Comparison of ENCODE assay signal across 10 cellular contexts in genomic region chr7:44891372-44891771, GRCh38. TPM values are rescaled to one million over a fixed set of nuclear protein-coding genes. Genes with fewer than 3 reads are reported as not detected.
A peak's percentile ranks its signal among the peaks of the same experiment; 100 is the strongest.
DNase-seq lines count a peak whose midpoint lies in the region; ATAC-seq and TF ChIP-seq lines count a peak whose summit lies in the region.
"Had no signal": no experiment of that assay in that cellular context is flagged by ENCODE, and none has a peak within 500 bp of the region (broad histone marks: within the 10 kb centered on the region; RNA-seq: fewer than 3 reads in every experiment).

No MANE protein-coding gene starts in this region.

- H3K9me3 ChIP-seq in mucosa of descending colon (no peaks in the 10 kb centered on the region), endodermal cell (ENCODE audit: control insufficient read depth, low read length) (no peaks in the 10 kb centered on the region)

- H3K4me3 Mint-ChIP-seq in activated T-cell treated with anti-CD3 and anti-CD28 coated beads, Interleukin-2, amount 50 U/mL, for 72 hours: peak overlapping the region; percentile 26 to 62
- no peak overlapping the region for H3K4me3 Mint-ChIP-seq in type B pancreatic cell
- no peak overlapping the region for H3K4me3 Mint-ChIP-seq in endodermal cell

- no peaks in the 10 kb centered on the region for H3K4me1 ChIP-seq in mucosa of descending colon (ENCODE audit: low read depth)
- H3K4me1 ChIP-seq in endodermal cell (ENCODE audit: control insufficient read depth, insufficient read depth, low read length): no peaks in the 10 kb centered on the region

- peak overlapping the region; percentile 89 for H3K27ac Mint-ChIP-seq in activated T-cell treated with anti-CD3 and anti-CD28 coated beads, Interleukin-2, amount 50 U/mL, for 72 hours
- H3K27ac Mint-ChIP-seq in type B pancreatic cell: peak overlapping the region; percentile 11
- no peak overlapping the region for H3K27ac Mint-ChIP-seq in endodermal cell

- H3K4me1 Mint-ChIP-seq in activated T-cell treated with anti-CD3 and anti-CD28 coated beads, Interleukin-2, amount 50 U/mL, for 72 hours (ENCODE audit: low read depth): peaks cover 55% of the 10 kb centered on the region
- H3K4me1 Mint-ChIP-seq in type B pancreatic cell (ENCODE audit: unreplicated experiment): no peaks in the 10 kb centered on the region
- H3K4me1 Mint-ChIP-seq in endodermal cell: no peaks in the 10 kb centered on the region

- H3K9me3 Mint-ChIP-seq in activated T-cell treated with anti-CD3 and anti-CD28 coated beads, Interleukin-2, amount 50 U/mL, for 72 hours: no peaks in the 10 kb centered on the region
- no peaks in the 10 kb centered on the region for H3K9me3 Mint-ChIP-seq in type B pancreatic cell
- no peaks in the 10 kb centered on the region for H3K9me3 Mint-ChIP-seq in endodermal cell

- TF ChIP-seq CTCF in mucosa of descending colon (IDR thresholded peaks at IDR 0.05): no peak
- TF ChIP-seq CTCF in type B pancreatic cell (conservative IDR thresholded peaks at IDR 0.05): no peak
- TF ChIP-seq CTCF in endodermal cell (conservative IDR thresholded peaks at IDR 0.05): no peak

- peak; percentile 37 for DNase-seq in stimulated activated CD4-positive, alpha-beta T cell treated with anti-CD3 and anti-CD28 coated beads, Interleukin-15, amount 100 ng/mL, for 24 hours
- DNase-seq in stimulated activated CD4-positive, alpha-beta T cell treated with anti-CD3 and anti-CD28 coated beads, Interleukin-4, amount 100 ng/mL, for 1 hour: no peak
- peak; percentile 33 to 56 for DNase-seq in activated T-cell treated with anti-CD3 and anti-CD28 coated beads, Interleukin-2, amount 50 U/mL, for 72 hours
- no peak for DNase-seq in mucosa of descending colon
- no peak for DNase-seq in type B pancreatic cell (ENCODE audit: extremely low spot score, unreplicated experiment)
- no peak for DNase-seq in NCI-H345 (lab: John Stamatoyannopoulos, UW)
- no peak for DNase-seq in endodermal cell
- DNase-seq: NCI-H2029 treated with DMSO at 0.1 percent for 48 hours, SHP77 had no signal

- peak; percentile 80 to 83 for ATAC-seq in activated T-cell treated with anti-CD3 and anti-CD28 coated beads, Interleukin-2, amount 50 U/mL, for 72 hours (replicated peaks in 1 of 2)
- ATAC-seq in mucosa of descending colon (peak; percentile 48), HG02798 (IDR thresholded peaks at IDR 0.05; ENCODE audit: poor library complexity, unreplicated experiment) (no peak)

- no peak overlapping the region for H3K27ac ChIP-seq in endodermal cell (ENCODE audit: low read depth, low read length)

- no peaks in the 10 kb centered on the region for H3K27me3 ChIP-seq in endodermal cell (ENCODE audit: control insufficient read depth, insufficient read depth, low read length, poor library complexity, severe bottlenecking)

- H3K27me3 Mint-ChIP-seq in activated T-cell treated with anti-CD3 and anti-CD28 coated beads, Interleukin-2, amount 50 U/mL, for 72 hours (ENCODE audit: low read depth): no peaks in the 10 kb centered on the region
- H3K27me3 Mint-ChIP-seq in type B pancreatic cell (peaks cover 6% of the 10 kb centered on the region), endodermal cell (ENCODE audit: insufficient read depth) (peaks cover 14% of the 10 kb centered on the region)

- H3K36me3 ChIP-seq in mucosa of descending colon (ENCODE audit: low read depth) (no peaks in the 10 kb centered on the region), endodermal cell (ENCODE audit: control insufficient read depth, insufficient read depth, low read length) (no peaks in the 10 kb centered on the region)

- H3K36me3 Mint-ChIP-seq in activated T-cell treated with anti-CD3 and anti-CD28 coated beads, Interleukin-2, amount 50 U/mL, for 72 hours (ENCODE audit: insufficient read depth in 2 of 2): no peaks in the 10 kb centered on the region
- H3K36me3 Mint-ChIP-seq in type B pancreatic cell: no peaks in the 10 kb centered on the region
- H3K36me3 Mint-ChIP-seq in endodermal cell (ENCODE audit: low read depth): no peaks in the 10 kb centered on the region

- intact Hi-C loops in mucosa of descending colon (cut with DNase I, micrococcal nuclease): no loop called here

- H3K9ac ChIP-seq in endodermal cell (ENCODE audit: extremely low read depth, low read length, poor library complexity, severe bottlenecking): no peak overlapping the region

- H3K4me3 ChIP-seq in mucosa of descending colon (no peak overlapping the region), endodermal cell (ENCODE audit: low read length) (no peak overlapping the region)

- WGBS in endodermal cell (ENCODE audit: insufficient coverage in 1 of 2, insufficient read length in 1 of 2), 2 experiments: 65 to 83% methylated on average over 1 to 2 of the region's 2 CpGs

RNA-seq across cellular contexts. Expression of gene PURB, which starts 6.0 kb away (rescaled TPM):
- 10 to 100 TPM; 27.1 to 29.6 TPM for total RNA-seq in activated T-cell treated with anti-CD3 and anti-CD28 coated beads, Interleukin-2, amount 50 U/mL, for 72 hours
- total RNA-seq in mucosa of descending colon (10 to 100 TPM; 18.5 to 47.1 (median 20.1) TPM), type B pancreatic cell (ENCODE audit: low replicate concordance) (24.8 and 29.0 TPM in 2 replicates), endodermal cell (10 to 100 TPM; 24.7 to 29.8 TPM)
- 19.3 TPM for polyA plus RNA-seq in endodermal cell (2013, experiment 1 of 2)
- 19.5 TPM for polyA plus RNA-seq in endodermal cell (2013, experiment 2 of 2)

RNA-seq across cellular contexts. Expression of gene H2AZ2, which starts 43.5 kb away (rescaled TPM):
- total RNA-seq in activated T-cell treated with anti-CD3 and anti-CD28 coated beads, Interleukin-2, amount 50 U/mL, for 72 hours: 100 to 1,000 TPM; 233 to 274 TPM
- total RNA-seq in mucosa of descending colon (100 to 1,000 TPM; 126 to 242 (median 158) TPM), type B pancreatic cell (ENCODE audit: low replicate concordance) (116 and 239 TPM in 2 replicates), endodermal cell (100 to 1,000 TPM; 179 to 201 TPM)
- polyA plus RNA-seq in endodermal cell (2013, experiment 1 of 2): 297 TPM
- 283 TPM for polyA plus RNA-seq in endodermal cell (2013, experiment 2 of 2)

Comparison
In these comparisons a context has a peak if more than half of its experiments do, and no peak if none do; other contexts are left out.
1. DNase-seq: peak in stimulated activated CD4-positive, alpha-beta T cell treated with anti-CD3 and anti-CD28 coated beads, Interleukin-15, amount 100 ng/mL, for 24 hours (single experiment) and activated T-cell treated with anti-CD3 and anti-CD28 coated beads, Interleukin-2, amount 50 U/mL, for 72 hours (2 of 2); none in stimulated activated CD4-positive, alpha-beta T cell treated with anti-CD3 and anti-CD28 coated beads, Interleukin-4, amount 100 ng/mL, for 1 hour (single experiment), mucosa of descending colon (0 of 3), type B pancreatic cell (single experiment), NCI-H345 (single experiment) and endodermal cell (single experiment).
2. H3K4me3 Mint-ChIP-seq: peak in activated T-cell treated with anti-CD3 and anti-CD28 coated beads, Interleukin-2, amount 50 U/mL, for 72 hours (2 of 2); none in type B pancreatic cell (single experiment) and endodermal cell (single experiment).